In genomic region chr6:144012534-144012933, GRCh38 we compare ENCODE assay signal across 28 cellular contexts. TPM values are rescaled to one million over a fixed set of nuclear protein-coding genes. Genes with fewer than 3 reads are reported as not detected.
A peak's percentile ranks its signal among the peaks of the same experiment; 100 is the strongest.
DNase-seq lines count a peak whose midpoint lies in the region; ATAC-seq and TF ChIP-seq lines count a peak whose summit lies in the region.
"Had no signal": no experiment of that assay in that cellular context is flagged by ENCODE, and none has a peak within 500 bp of the region (broad histone marks: within the 10 kb centered on the region; RNA-seq: fewer than 3 reads in every experiment).

No MANE protein-coding gene starts in this region.

- no peaks in the 10 kb centered on the region for H3K79me2 ChIP-seq in mammary epithelial cell (ENCODE audit: insufficient read depth, low read length)

- no peaks in the 10 kb centered on the region for H4K20me1 ChIP-seq in mammary epithelial cell (ENCODE audit: insufficient read depth, low read length)

- peak; percentile 14 for DNase-seq in mammary epithelial cell
- DNase-seq in breast epithelium (ENCODE audit: low spot score in 2 of 2), result no peak
- no peak for DNase-seq in adipocyte (ENCODE audit: low read depth)
- peak; percentile 32 for DNase-seq in fibroblast of pulmonary artery (ENCODE audit: low read depth)
- no peak for DNase-seq in activated CD4-positive, alpha-beta T cell treated with anti-CD3 and anti-CD28 coated beads, Interleukin-2, amount 10 ng/mL, durations not matched to agents 7 days and 5 days
- no peak for DNase-seq in activated CD4-positive, alpha-beta T cell treated with anti-CD3 and anti-CD28 coated beads, Interleukin-2, amount 10 ng/mL, durations not matched to agents 24 days and 14 days
- DNase-seq: activated CD4-positive, alpha-beta T cell treated with anti-CD3 and anti-CD28 coated beads for 1 hour; activated CD8-positive, alpha-beta memory T cell treated with anti-CD3 and anti-CD28 coated beads for 24 hours; activated naive CD4-positive, alpha-beta T cell treated with Interleukin-2 at 50 U/mL for 16 hours; activated T-cell treated with anti-CD3 and anti-CD28 coated beads, Interleukin-2, amount 50 U/mL, for 24 hours; amygdala; dermis blood vessel endothelial cell; esophagus squamous epithelium; kidney; midbrain; naive thymus-derived CD8-positive, alpha-beta T cell; NCI-H1436; NCI-H2081 treated with DMSO at 0.1 percent for 48 hours; NCI-H226; occipital lobe; RPMI8226; stimulated activated CD8-positive, alpha-beta memory T cell treated with anti-CD3 and anti-CD28 coated beads, Interleukin-4, amount 100 ng/mL, for 48 hours; stomach had no signal

- TF ChIP-seq CTCF in mammary epithelial cell (conservative IDR thresholded peaks at IDR 0.05 in 1 of 2, IDR thresholded peaks at IDR 0.05 in 1 of 2; ENCODE audit: extremely low read depth in 1 of 2, insufficient read depth in 1 of 2, low read depth in 1 of 2, low read length in 2 of 2) (no peak), breast epithelium (IDR thresholded peaks at IDR 0.05) (no peak), fibroblast of pulmonary artery (IDR thresholded peaks at IDR 0.05; ENCODE audit: low read length, missing control alignments) (no peak)

- intact Hi-C loops in mammary epithelial cell (cut with micrococcal nuclease), result loop anchor here (10.0 kb wide), 2 partner anchors 168 to 558 kb away; partner anchors contain the start of genes ADAT2, LTV1 and PEX3
- intact Hi-C loops in breast epithelium (cut with DNase I; ENCODE audit: low total_unique reads), result loop anchor here (10.0 kb wide), 1 partner anchor 438 kb away; no protein-coding TSS in a partner anchor
- intact Hi-C loops in activated CD4-positive, alpha-beta T cell treated with anti-CD3 and anti-CD28 coated beads, Interleukin-2, amount 10 ng/mL, durations not matched to agents 24 days and 14 days (cut with micrococcal nuclease), result loop anchor here (5.0 to 10.0 kb wide), 3 partner anchors 80 to 1540 kb away; no protein-coding TSS in a partner anchor

- H3K9ac ChIP-seq in mammary epithelial cell (ENCODE audit: insufficient read depth, low read length) (no peak overlapping the region), adipocyte (ENCODE audit: low read length) (peak overlapping the region; percentile 13), subcutaneous abdominal adipose tissue (ENCODE audit: low read length in 5 of 5) (peak overlapping the region in 1 of 5 donors; percentile 25)

- no peak overlapping the region for H3K4me2 ChIP-seq in mammary epithelial cell (ENCODE audit: insufficient read depth, low read depth, low read length)

- H3K9me3 ChIP-seq in mammary epithelial cell (replicated peaks; ENCODE audit: insufficient read depth, low read length) (no peaks in the 10 kb centered on the region), breast epithelium (no peaks in the 10 kb centered on the region), adipocyte (ENCODE audit: control insufficient read depth, low read length) (no peaks in the 10 kb centered on the region), subcutaneous abdominal adipose tissue (ENCODE audit: control insufficient read depth in 5 of 5, low read length in 5 of 5) (no peaks in the 10 kb centered on the region)
- H3K9me3 ChIP-seq: esophagus squamous epithelium, stomach had no signal

- no peak overlapping the region for H3K27ac Mint-ChIP-seq in activated CD4-positive, alpha-beta T cell treated with anti-CD3 and anti-CD28 coated beads, Interleukin-2, amount 10 ng/mL, durations not matched to agents 7 days and 5 days
- H3K27ac Mint-ChIP-seq in activated CD4-positive, alpha-beta T cell treated with anti-CD3 and anti-CD28 coated beads, Interleukin-2, amount 10 ng/mL, durations not matched to agents 24 days and 14 days, result no peak overlapping the region
- H3K27ac Mint-ChIP-seq: activated T-cell treated with anti-CD3 and anti-CD28 coated beads, Interleukin-2, amount 50 U/mL, for 24 hours; naive thymus-derived CD8-positive, alpha-beta T cell had no signal

- H3K27me3 ChIP-seq in mammary epithelial cell (ENCODE audit: insufficient read depth, low read length) (peaks cover 2% of the 10 kb centered on the region), breast epithelium (no peaks in the 10 kb centered on the region), adipocyte (replicated peaks; ENCODE audit: control insufficient read depth, insufficient read depth, low read length) (no peaks in the 10 kb centered on the region), subcutaneous abdominal adipose tissue (ENCODE audit: control insufficient read depth in 5 of 5, insufficient read depth in 4 of 5, low read length in 5 of 5) (no peaks in the 10 kb centered on the region)
- H3K27me3 ChIP-seq: esophagus squamous epithelium, tibial nerve had no signal

- POLR2A ChIA-PET in activated CD4-positive, alpha-beta T cell treated with anti-CD3 and anti-CD28 coated beads, Interleukin-2, amount 10 ng/mL, durations not matched to agents 7 days and 5 days (lab: Charles Lee), result no interaction called here

- CTCF ChIA-PET in mammary epithelial cell (lab: Charles Lee; ENCODE audit: low non-redundant PET), result no interaction called here
- CTCF ChIA-PET in activated CD4-positive, alpha-beta T cell treated with anti-CD3 and anti-CD28 coated beads, Interleukin-2, amount 10 ng/mL, durations not matched to agents 7 days and 5 days (lab: Charles Lee), result interaction anchor here (0.7 to 2.0 kb wide), 9 partner anchors 15 to 439 kb away, joined by 3 to 8 read pairs (median 4); no protein-coding TSS in a partner anchor

- no peak for TF ChIP-seq POLR2A in breast epithelium (IDR thresholded peaks at IDR 0.05)

- no peaks in the 10 kb centered on the region for H3K36me3 Mint-ChIP-seq in activated CD4-positive, alpha-beta T cell treated with anti-CD3 and anti-CD28 coated beads, Interleukin-2, amount 10 ng/mL, durations not matched to agents 7 days and 5 days (ENCODE audit: low read depth)
- H3K36me3 Mint-ChIP-seq in activated CD4-positive, alpha-beta T cell treated with anti-CD3 and anti-CD28 coated beads, Interleukin-2, amount 10 ng/mL, durations not matched to agents 24 days and 14 days (ENCODE audit: low read depth), result peaks cover 3% of the 10 kb centered on the region
- H3K36me3 Mint-ChIP-seq: naive thymus-derived CD8-positive, alpha-beta T cell had no signal

- no peaks in the 10 kb centered on the region for H3K9me3 Mint-ChIP-seq in activated CD4-positive, alpha-beta T cell treated with anti-CD3 and anti-CD28 coated beads, Interleukin-2, amount 10 ng/mL, durations not matched to agents 7 days and 5 days
- no peaks in the 10 kb centered on the region for H3K9me3 Mint-ChIP-seq in activated CD4-positive, alpha-beta T cell treated with anti-CD3 and anti-CD28 coated beads, Interleukin-2, amount 10 ng/mL, durations not matched to agents 24 days and 14 days
- H3K9me3 Mint-ChIP-seq: activated T-cell treated with anti-CD3 and anti-CD28 coated beads, Interleukin-2, amount 50 U/mL, for 24 hours; central memory CD8-positive, alpha-beta T cell; naive thymus-derived CD8-positive, alpha-beta T cell had no signal

- no peak for ATAC-seq in GM21381 (IDR thresholded peaks at IDR 0.05; ENCODE audit: unreplicated experiment)
- ATAC-seq: K562; naive thymus-derived CD8-positive, alpha-beta T cell had no signal

- H3K4me3 ChIP-seq in mammary epithelial cell (replicated peaks in 1 of 3; ENCODE audit: insufficient read depth in 1 of 3, low read depth in 2 of 3, low read length in 3 of 3), result no peak overlapping the region
- no peak overlapping the region for H3K4me3 ChIP-seq in breast epithelium
- H3K4me3 ChIP-seq in adipocyte (ENCODE audit: low read length), result no peak overlapping the region
- no peak overlapping the region for H3K4me3 ChIP-seq in fibroblast of pulmonary artery (replicated peaks; ENCODE audit: low read depth, low read length)
- no peak overlapping the region for H3K4me3 ChIP-seq in subcutaneous abdominal adipose tissue (ENCODE audit: low read depth in 1 of 5, low read length in 5 of 5)
- H3K4me3 ChIP-seq: esophagus squamous epithelium, K562, stomach, tibial nerve had no signal

- BruUV-seq in mammary epithelial cell (replicated peaks; lab: Mats Ljungman, UMichigan), result no TSS peak

- no peaks in the 10 kb centered on the region for H3K4me1 ChIP-seq in mammary epithelial cell (ENCODE audit: insufficient read depth, low read length)
- no peaks in the 10 kb centered on the region for H3K4me1 ChIP-seq in breast epithelium
- peaks cover 12% of the 10 kb centered on the region for H3K4me1 ChIP-seq in adipocyte (ENCODE audit: control insufficient read depth, insufficient read depth, low read length)
- H3K4me1 ChIP-seq in subcutaneous abdominal adipose tissue (ENCODE audit: control insufficient read depth in 5 of 5, insufficient read depth in 5 of 5, low read length in 5 of 5), result peaks cover 2 to 13% (median 9%) of the 10 kb centered on the region in 5 donors
- H3K4me1 ChIP-seq: tibial nerve had no signal

- H3K36me3 ChIP-seq in mammary epithelial cell (ENCODE audit: insufficient read depth, low read length) (no peaks in the 10 kb centered on the region), breast epithelium (no peaks in the 10 kb centered on the region), adipocyte (ENCODE audit: control insufficient read depth, insufficient read depth, low read length, severe bottlenecking) (no peaks in the 10 kb centered on the region), subcutaneous abdominal adipose tissue (ENCODE audit: control insufficient read depth in 5 of 5, insufficient read depth in 5 of 5, low read length in 5 of 5) (no peaks in the 10 kb centered on the region)
- H3K36me3 ChIP-seq: esophagus squamous epithelium, stomach, tibial nerve had no signal

- WGBS in mammary epithelial cell (ENCODE audit: low coverage, missing lambda C conversion rate), result 84% methylated on average over 1 of the region's 1 CpG

- H2AFZ ChIP-seq in mammary epithelial cell (ENCODE audit: low read depth, low read length), result no peak overlapping the region

- H3K27me3 Mint-ChIP-seq in activated CD4-positive, alpha-beta T cell treated with anti-CD3 and anti-CD28 coated beads, Interleukin-2, amount 10 ng/mL, durations not matched to agents 7 days and 5 days, result peaks cover 29% of the 10 kb centered on the region
- H3K27me3 Mint-ChIP-seq in activated CD4-positive, alpha-beta T cell treated with anti-CD3 and anti-CD28 coated beads, Interleukin-2, amount 10 ng/mL, durations not matched to agents 24 days and 14 days, result peaks cover 25% of the 10 kb centered on the region

- in situ Hi-C loops in mammary epithelial cell (cut with MboI; ENCODE audit: low sequenced_read_pairs in 2 of 2), result loop anchor here in 1 of 2 donors (5.0 kb wide), 1 partner anchor 435 kb away; no protein-coding TSS in a partner anchor

- H3K27ac ChIP-seq in mammary epithelial cell (ENCODE audit: insufficient read depth, low read depth, low read length) (no peak overlapping the region), breast epithelium (no peak overlapping the region), subcutaneous abdominal adipose tissue (ENCODE audit: low read depth, low read length) (peak overlapping the region; percentile 55)
- H3K27ac ChIP-seq: esophagus squamous epithelium, stomach, tibial nerve had no signal

- peaks cover 1% of the 10 kb centered on the region for H3K4me1 Mint-ChIP-seq in activated CD4-positive, alpha-beta T cell treated with anti-CD3 and anti-CD28 coated beads, Interleukin-2, amount 10 ng/mL, durations not matched to agents 7 days and 5 days
- H3K4me1 Mint-ChIP-seq in activated CD4-positive, alpha-beta T cell treated with anti-CD3 and anti-CD28 coated beads, Interleukin-2, amount 10 ng/mL, durations not matched to agents 24 days and 14 days, result peaks cover 9% of the 10 kb centered on the region

- H3K4me3 Mint-ChIP-seq in activated CD4-positive, alpha-beta T cell treated with anti-CD3 and anti-CD28 coated beads, Interleukin-2, amount 10 ng/mL, durations not matched to agents 7 days and 5 days, result no peak overlapping the region
- H3K4me3 Mint-ChIP-seq in activated CD4-positive, alpha-beta T cell treated with anti-CD3 and anti-CD28 coated beads, Interleukin-2, amount 10 ng/mL, durations not matched to agents 24 days and 14 days, result no peak overlapping the region
- H3K4me3 Mint-ChIP-seq: activated T-cell treated with anti-CD3 and anti-CD28 coated beads, Interleukin-2, amount 50 U/mL, for 24 hours; central memory CD8-positive, alpha-beta T cell; naive thymus-derived CD8-positive, alpha-beta T cell had no signal

- dilution Hi-C loops in mammary epithelial cell (cut with HindIII; ENCODE audit: low sequenced_read_pairs), result no loop called here

RNA-seq across cellular contexts. Expression of gene PLAGL1, which starts 4.5 kb away (rescaled TPM):
- total RNA-seq in mammary epithelial cell (10 to 100 TPM; 10.8 to 30.7 TPM), breast epithelium (10 to 100 TPM; 17.8 to 22.9 (median 21.4) TPM)
- 21.9 TPM for polyA plus RNA-seq in mammary epithelial cell
- 41.2 TPM for polyA minus RNA-seq in mammary epithelial cell
- 1 to 10 TPM; 4.5 to 5.7 TPM for total RNA-seq in activated CD4-positive, alpha-beta T cell treated with anti-CD3 and anti-CD28 coated beads, Interleukin-2, amount 10 ng/mL, durations not matched to agents 7 days and 5 days
- 14.6 and 19.8 TPM in 2 replicates for total RNA-seq in activated CD4-positive, alpha-beta T cell treated with anti-CD3 and anti-CD28 coated beads, Interleukin-2, amount 10 ng/mL, durations not matched to agents 24 days and 14 days

Comparison
In these comparisons a context has a peak if more than half of its experiments do, and no peak if none do; other contexts are left out.
1. DNase-seq: peak in mammary epithelial cell (single experiment) and fibroblast of pulmonary artery (single experiment); none in breast epithelium (0 of 2), adipocyte (single experiment), activated CD4-positive, alpha-beta T cell treated with anti-CD3 and anti-CD28 coated beads, Interleukin-2, amount 10 ng/mL, durations not matched to agents 7 days and 5 days (single experiment) and activated CD4-positive, alpha-beta T cell treated with anti-CD3 and anti-CD28 coated beads, Interleukin-2, amount 10 ng/mL, durations not matched to agents 24 days and 14 days (single experiment).